In the genomic region with DNA sequence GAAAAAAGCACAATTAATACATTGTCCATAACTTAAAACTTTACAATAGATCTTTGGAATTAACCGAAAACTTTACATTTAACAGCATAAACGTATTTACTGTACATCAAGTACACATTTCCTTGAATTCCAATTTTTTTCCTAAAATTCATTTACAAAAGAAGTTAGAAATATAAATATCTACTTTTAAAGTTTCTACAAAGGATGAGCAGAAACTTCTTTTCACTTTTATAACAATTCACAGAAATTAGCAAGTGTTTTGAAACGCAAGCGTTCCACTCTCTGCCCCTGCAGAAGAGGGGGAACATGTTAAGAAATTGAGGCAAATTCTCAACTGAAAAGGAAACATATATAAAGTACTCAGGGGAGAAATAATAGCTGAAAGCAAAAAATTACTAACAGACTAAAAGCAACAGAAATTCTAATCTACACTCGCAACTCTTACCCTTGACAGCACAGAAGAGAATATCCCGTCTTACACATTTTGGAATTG, we compare ENCODE assay signal across 2 cellular contexts.
TF ChIP-seq lines count a peak whose summit lies in the region.

No MANE protein-coding gene starts in this region.

TF ChIP-seq in SK-N-SH, 30 proteins besides CTCF, POLR2A, EP300 and RAD21:
- TF ChIP-seq, protein P1, sequence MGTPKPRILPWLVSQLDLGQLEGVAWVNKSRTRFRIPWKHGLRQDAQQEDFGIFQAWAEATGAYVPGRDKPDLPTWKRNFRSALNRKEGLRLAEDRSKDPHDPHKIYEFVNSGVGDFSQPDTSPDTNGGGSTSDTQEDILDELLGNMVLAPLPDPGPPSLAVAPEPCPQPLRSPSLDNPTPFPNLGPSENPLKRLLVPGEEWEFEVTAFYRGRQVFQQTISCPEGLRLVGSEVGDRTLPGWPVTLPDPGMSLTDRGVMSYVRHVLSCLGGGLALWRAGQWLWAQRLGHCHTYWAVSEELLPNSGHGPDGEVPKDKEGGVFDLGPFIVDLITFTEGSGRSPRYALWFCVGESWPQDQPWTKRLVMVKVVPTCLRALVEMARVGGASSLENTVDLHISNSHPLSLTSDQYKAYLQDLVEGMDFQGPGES (IDR thresholded peaks at IDR 0.05; ENCODE audit: low read depth, low read length) = no peak
- TF ChIP-seq MAX (IDR thresholded peaks at IDR 0.05; ENCODE audit: low read depth) (no peak), RXRA (IDR thresholded peaks at IDR 0.05; ENCODE audit: borderline replicate concordance, low read depth) (no peak), TCF12 (IDR thresholded peaks at IDR 0.05) (no peak), TAF1 (IDR thresholded peaks at IDR 0.05; ENCODE audit: borderline replicate concordance, low read depth, low read length) (no peak), EZH2phosphoT487 (IDR thresholded peaks at IDR 0.05; ENCODE audit: borderline replicate concordance, low read depth) (no peak), ZBTB33 (IDR thresholded peaks at IDR 0.05; ENCODE audit: borderline replicate concordance, low read depth) (no peak), USF1 (IDR thresholded peaks at IDR 0.05; ENCODE audit: borderline replicate concordance, low read depth) (no peak), MEF2A (IDR thresholded peaks at IDR 0.05; ENCODE audit: borderline replicate concordance, low read depth) (no peak), SMC3 (IDR thresholded peaks at IDR 0.05; ENCODE audit: low read depth, low read length) (no peak), ELF1 (IDR thresholded peaks at IDR 0.05) (no peak)
- TF ChIP-seq, protein P2, sequence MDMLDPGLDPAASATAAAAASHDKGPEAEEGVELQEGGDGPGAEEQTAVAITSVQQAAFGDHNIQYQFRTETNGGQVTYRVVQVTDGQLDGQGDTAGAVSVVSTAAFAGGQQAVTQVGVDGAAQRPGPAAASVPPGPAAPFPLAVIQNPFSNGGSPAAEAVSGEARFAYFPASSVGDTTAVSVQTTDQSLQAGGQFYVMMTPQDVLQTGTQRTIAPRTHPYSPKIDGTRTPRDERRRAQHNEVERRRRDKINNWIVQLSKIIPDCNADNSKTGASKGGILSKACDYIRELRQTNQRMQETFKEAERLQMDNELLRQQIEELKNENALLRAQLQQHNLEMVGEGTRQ (IDR thresholded peaks at IDR 0.05; ENCODE audit: borderline replicate concordance, low read depth, low read length) = no peak

TF ChIP-seq in SK-N-SH treated with all-trans-retinoic acid at 6 μM for 48 hours, 23 proteins besides CTCF, POLR2A, EP300 and RAD21:
- TF ChIP-seq OSR1 (CRISPR knock-in tag; IDR thresholded peaks at IDR 0.05) = no peak
- no peak for TF ChIP-seq TCF4 (CRISPR knock-in tag; IDR thresholded peaks at IDR 0.05; ENCODE audit: borderline replicate concordance)
- no peak for TF ChIP-seq TOX (CRISPR knock-in tag; IDR thresholded peaks at IDR 0.05; ENCODE audit: borderline replicate concordance)
- TF ChIP-seq ISL1 (CRISPR knock-in tag; IDR thresholded peaks at IDR 0.05) = no peak
- no peak for TF ChIP-seq RARB (CRISPR knock-in tag; IDR thresholded peaks at IDR 0.05)
- TF ChIP-seq ZNF565 (CRISPR knock-in tag; conservative IDR thresholded peaks at IDR 0.05; ENCODE audit: low read depth) = no peak
- TF ChIP-seq ZFP30 (CRISPR knock-in tag; IDR thresholded peaks at IDR 0.05) = no peak
- TF ChIP-seq ARNTL (CRISPR knock-in tag; IDR thresholded peaks at IDR 0.05; ENCODE audit: borderline replicate concordance, low read depth) = no peak
- TF ChIP-seq BACH2 (CRISPR knock-in tag; IDR thresholded peaks at IDR 0.05; ENCODE audit: borderline replicate concordance) = no peak
- no peak for TF ChIP-seq GLIS3 (CRISPR knock-in tag; IDR thresholded peaks at IDR 0.05)
- no peak for TF ChIP-seq TSHZ2 (CRISPR knock-in tag; IDR thresholded peaks at IDR 0.05)
- no peak for TF ChIP-seq ZFP3 (CRISPR knock-in tag; IDR thresholded peaks at IDR 0.05)
- no peak for TF ChIP-seq ESRRG (CRISPR knock-in tag; IDR thresholded peaks at IDR 0.05)
- no peak for TF ChIP-seq PATZ1 (CRISPR knock-in tag; IDR thresholded peaks at IDR 0.05; ENCODE audit: borderline replicate concordance)
- TF ChIP-seq, protein P3, sequence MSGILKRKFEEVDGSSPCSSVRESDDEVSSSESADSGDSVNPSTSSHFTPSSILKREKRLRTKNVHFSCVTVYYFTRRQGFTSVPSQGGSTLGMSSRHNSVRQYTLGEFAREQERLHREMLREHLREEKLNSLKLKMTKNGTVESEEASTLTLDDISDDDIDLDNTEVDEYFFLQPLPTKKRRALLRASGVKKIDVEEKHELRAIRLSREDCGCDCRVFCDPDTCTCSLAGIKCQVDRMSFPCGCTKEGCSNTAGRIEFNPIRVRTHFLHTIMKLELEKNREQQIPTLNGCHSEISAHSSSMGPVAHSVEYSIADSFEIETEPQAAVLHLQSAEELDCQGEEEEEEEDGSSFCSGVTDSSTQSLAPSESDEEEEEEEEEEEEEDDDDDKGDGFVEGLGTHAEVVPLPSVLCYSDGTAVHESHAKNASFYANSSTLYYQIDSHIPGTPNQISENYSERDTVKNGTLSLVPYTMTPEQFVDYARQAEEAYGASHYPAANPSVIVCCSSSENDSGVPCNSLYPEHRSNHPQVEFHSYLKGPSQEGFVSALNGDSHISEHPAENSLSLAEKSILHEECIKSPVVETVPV (CRISPR knock-in tag; IDR thresholded peaks at IDR 0.05) = no peak
- TF ChIP-seq PPARA (CRISPR knock-in tag; IDR thresholded peaks at IDR 0.05; ENCODE audit: borderline replicate concordance) = no peak
- TF ChIP-seq ZC3H10 (CRISPR knock-in tag; IDR thresholded peaks at IDR 0.05) = no peak; the same call in 1 of the 2 replicates
